In genomic region chr15:66647358-66647757, GRCh38 we compare ENCODE assay signal across 14 cellular contexts. TPM values are rescaled to one million over a fixed set of nuclear protein-coding genes. Genes with fewer than 3 reads are reported as not detected.
A peak's percentile ranks its signal among the peaks of the same experiment; 100 is the strongest.
DNase-seq lines count a peak whose midpoint lies in the region; ATAC-seq, FAIRE-seq and TF ChIP-seq lines count a peak whose summit lies in the region.
"Had no signal": no experiment of that assay in that cellular context is flagged by ENCODE, and none has a peak within 500 bp of the region (broad histone marks: within the 10 kb centered on the region; RNA-seq: fewer than 3 reads in every experiment).

No MANE protein-coding gene starts in this region.

- H3K9me3 ChIP-seq in left ventricle myocardium inferior (replicated peaks), result no peaks in the 10 kb centered on the region
- H3K9me3 ChIP-seq in prostate gland, result no peaks in the 10 kb centered on the region

- H3K27me3 ChIP-seq in left ventricle myocardium inferior (ENCODE audit: low read depth) (no peaks in the 10 kb centered on the region), prostate gland (replicated peaks; ENCODE audit: insufficient read depth) (no peaks in the 10 kb centered on the region)

- no peak for ATAC-seq in HG03280 (IDR thresholded peaks at IDR 0.05; ENCODE audit: unreplicated experiment)
- no peak for ATAC-seq in HG03159 (IDR thresholded peaks at IDR 0.05; ENCODE audit: unreplicated experiment)
- ATAC-seq: PC-3 had no signal

- H3K27ac ChIP-seq in left ventricle myocardium inferior (replicated peaks), result peak overlapping the region; percentile 80
- peak overlapping the region; percentile 73 to 77 for H3K27ac ChIP-seq in prostate gland

- no peak for TF ChIP-seq CTCF in left ventricle myocardium inferior (IDR thresholded peaks at IDR 0.05; ENCODE audit: borderline replicate concordance)
- no peak for TF ChIP-seq CTCF in prostate gland (IDR thresholded peaks at IDR 0.05)
- TF ChIP-seq CTCF in D721Med (IDR thresholded peaks at IDR 0.05; ENCODE audit: insufficient read depth, missing control alignments), result no peak

- FAIRE-seq in D721Med (lab: Jason Lieb, UNC), result no peak

- intact Hi-C loops in left ventricle myocardium inferior (cut with micrococcal nuclease) (no loop called here), prostate gland (cut with DNase I) (no loop called here)

- H3K4me3 ChIP-seq in left ventricle myocardium inferior (peak overlapping the region; percentile 31), prostate gland (no peak overlapping the region)

- peak; percentile 68 for DNase-seq in COR-L47 (lab: John Stamatoyannopoulos, UW)
- DNase-seq in astrocyte of the hippocampus (ENCODE audit: low read depth, low spot score), result peak; percentile 39
- peak; percentile 63 for DNase-seq in left ventricle myocardium inferior
- peak; percentile 68 for DNase-seq in prostate gland (ENCODE audit: low spot score)
- no peak for DNase-seq in cortex of kidney (lab: John Stamatoyannopoulos, UW)
- no peak for DNase-seq in D721Med (ENCODE audit: insufficient read length, low spot score)
- DNase-seq: activated CD4-positive, alpha-beta memory T cell treated with anti-CD3 and anti-CD28 coated beads for 36 hours; DMS79; NCI-H446 treated with DMSO at 0.1 percent for 48 hours; PC-3; stimulated activated CD4-positive, alpha-beta T cell treated with anti-CD3 and anti-CD28 coated beads, Interleukin-12 subunit alpha, Interleukin-12 subunit beta, amount 100 ng/mL, for 4 hours; T-helper 2 cell had no signal

- WGBS in prostate gland, result 7% methylated on average over 16 of the region's 16 CpGs

- H3K36me3 ChIP-seq in left ventricle myocardium inferior (no peaks in the 10 kb centered on the region), prostate gland (no peaks in the 10 kb centered on the region)

- TF ChIP-seq POLR2A in prostate gland (IDR thresholded peaks at IDR 0.05), result no peak

- H3K4me1 ChIP-seq in left ventricle myocardium inferior (peaks cover 62% of the 10 kb centered on the region), prostate gland (replicated peaks) (peaks cover 4% of the 10 kb centered on the region)

RNA-seq across cellular contexts. Expression of gene SMAD6, which starts 54.7 kb away (rescaled TPM):
- 20.3 TPM for total RNA-seq in left ventricle myocardium inferior
- 10 to 100 TPM; 14.8 to 51.2 TPM for total RNA-seq in prostate gland

Comparison
In these comparisons a context has a peak if more than half of its experiments do, and no peak if none do; other contexts are left out.
1. DNase-seq: peak in COR-L47 (single experiment), astrocyte of the hippocampus (single experiment), left ventricle myocardium inferior (single experiment) and prostate gland (single experiment); none in cortex of kidney (single experiment) and D721Med (single experiment).